ENCODE assay signal across 19 cellular contexts in genomic region chr12:8636581-8636980, GRCh38. TPM values are rescaled to one million over a fixed set of nuclear protein-coding genes. Genes with fewer than 3 reads are reported as not detected.
"Had no signal": no experiment of that assay in that cellular context is flagged by ENCODE, and none has a peak within 500 bp of the region (broad histone marks: within the 10 kb centered on the region; RNA-seq: fewer than 3 reads in every experiment).

No MANE protein-coding gene starts in this region.

- H3K9me3 ChIP-seq: stomach, thoracic aorta had no signal

- H3K4me3 ChIP-seq: cardiac muscle cell, stomach, thoracic aorta had no signal

- H3K9me3 Mint-ChIP-seq: activated T-cell treated with anti-CD3 and anti-CD28 coated beads, Interleukin-2, amount 50 U/mL, for 24 hours; T-cell had no signal

- H3K36me3 Mint-ChIP-seq: activated CD4-positive, alpha-beta memory T cell treated with anti-CD3 and anti-CD28 coated beads for 36 hours; T-cell had no signal

- H3K4me1 Mint-ChIP-seq: T-cell had no signal

- H3K4me3 Mint-ChIP-seq: activated CD4-positive, alpha-beta memory T cell treated with anti-CD3 and anti-CD28 coated beads for 36 hours; activated T-cell treated with anti-CD3 and anti-CD28 coated beads, Interleukin-2, amount 50 U/mL, for 24 hours; T-cell had no signal

- H3K27me3 ChIP-seq: cardiac muscle cell had no signal

- DNase-seq: activated CD4-positive, alpha-beta memory T cell treated with anti-CD3 and anti-CD28 coated beads for 36 hours; activated CD4-positive, alpha-beta T cell treated with anti-CD3 and anti-CD28 coated beads for 1 hour; activated effector memory CD4-positive, alpha-beta T cell treated with Interleukin-2 at 50 U/mL for 16 hours; activated naive CD4-positive, alpha-beta T cell treated with anti-CD3 and anti-CD28 coated beads, Interleukin-2, amount 50 U/mL, for 16 hours; activated T-cell treated with anti-CD3 and anti-CD28 coated beads, Interleukin-2, amount 50 U/mL, for 24 hours; kidney glomerular epithelial cell; stimulated activated CD4-positive, alpha-beta T cell treated with anti-CD3 and anti-CD28 coated beads, Interleukin-1b, Interleukin-23, amount 100 ng/mL, for 48 hours; stomach; T-cell; T-helper 9 cell had no signal

- H3K27me3 Mint-ChIP-seq: activated CD4-positive, alpha-beta memory T cell treated with anti-CD3 and anti-CD28 coated beads for 36 hours; T-cell had no signal

- H3K4me1 ChIP-seq: stomach had no signal

- H3K27ac Mint-ChIP-seq: activated CD4-positive, alpha-beta memory T cell treated with anti-CD3 and anti-CD28 coated beads for 36 hours; activated T-cell treated with anti-CD3 and anti-CD28 coated beads, Interleukin-2, amount 50 U/mL, for 24 hours; T-cell had no signal

- H3K27ac ChIP-seq: cardiac muscle cell, stomach, thoracic aorta had no signal

- ATAC-seq: T-cell had no signal

- H3K36me3 ChIP-seq: cardiac muscle cell, stomach, thoracic aorta had no signal

RNA-seq across cellular contexts. Expression of gene AICDA, which starts 23.9 kb away (rescaled TPM):
- total RNA-seq: activated CD4-positive, alpha-beta memory T cell treated with anti-CD3 and anti-CD28 coated beads for 36 hours; dermis microvascular lymphatic vessel endothelial cell; mesenteric fat pad; osteoblast; pulmonary artery endothelial cell; thoracic aorta had no signal
- polyA plus RNA-seq: cardiac muscle cell, esophagus, liver, neural cell had no signal

RNA-seq across cellular contexts. Expression of gene MFAP5, which starts 26.0 kb away (rescaled TPM):
- total RNA-seq: activated CD4-positive, alpha-beta memory T cell treated with anti-CD3 and anti-CD28 coated beads for 36 hours; cardiac muscle cell; dermis microvascular lymphatic vessel endothelial cell; T-cell had no signal
- polyA plus RNA-seq: cardiac muscle cell, neural cell had no signal
